24 cellular contexts compared by ENCODE assay signal in genomic region chr7:129536323-129536722, GRCh38. TPM values are rescaled to one million over a fixed set of nuclear protein-coding genes. Genes with fewer than 3 reads are reported as not detected.
DNase-seq lines count a peak whose midpoint lies in the region; ATAC-seq and TF ChIP-seq lines count a peak whose summit lies in the region.
"Had no signal": no experiment of that assay in that cellular context is flagged by ENCODE, and none has a peak within 500 bp of the region (broad histone marks: within the 10 kb centered on the region; RNA-seq: fewer than 3 reads in every experiment).

No MANE protein-coding gene starts in this region.

- H3K4me3 Mint-ChIP-seq in CD8-positive, alpha-beta memory T cell: peak overlapping the region; percentile 66 to 89 (median 79)
- peak overlapping the region; percentile 24 for H3K4me3 Mint-ChIP-seq in activated naive CD8-positive, alpha-beta T cell treated with anti-CD3 and anti-CD28 coated beads, Interleukin-2, amount 50 U/mL, for 24 hours
- H3K4me3 Mint-ChIP-seq in neural crest cell: no peak overlapping the region
- H3K4me3 Mint-ChIP-seq: activated naive CD4-positive, alpha-beta T cell treated with anti-CD3 and anti-CD28 coated beads for 36 hours; naive B cell had no signal

- ATAC-seq in activated naive CD8-positive, alpha-beta T cell treated with anti-CD3 and anti-CD28 coated beads, Interleukin-2, amount 50 U/mL, for 24 hours: peak; percentile 47
- ATAC-seq in gastroesophageal sphincter: no peak

- no TSS peak for BruUV-seq in A673 (replicated peaks; lab: Mats Ljungman, UMichigan)

- intact Hi-C loops in A673 (cut with micrococcal nuclease; ENCODE audit: unreplicated experiment) (no loop called here), adrenal gland (cut with DNase I) (no loop called here)

- H3K36me3 Mint-ChIP-seq in CD8-positive, alpha-beta memory T cell: peaks cover 0 to 1% (median 0%) of the 10 kb centered on the region in 3 donors
- no peaks in the 10 kb centered on the region for H3K36me3 Mint-ChIP-seq in activated naive CD8-positive, alpha-beta T cell treated with anti-CD3 and anti-CD28 coated beads, Interleukin-2, amount 50 U/mL, for 24 hours (ENCODE audit: low read depth)
- no peaks in the 10 kb centered on the region for H3K36me3 Mint-ChIP-seq in neural crest cell (ENCODE audit: low read depth)
- H3K36me3 Mint-ChIP-seq: naive B cell had no signal

- no peaks in the 10 kb centered on the region for H3K27me3 Mint-ChIP-seq in CD8-positive, alpha-beta memory T cell
- H3K27me3 Mint-ChIP-seq in activated naive CD8-positive, alpha-beta T cell treated with anti-CD3 and anti-CD28 coated beads, Interleukin-2, amount 50 U/mL, for 24 hours: peaks cover 4% of the 10 kb centered on the region
- no peaks in the 10 kb centered on the region for H3K27me3 Mint-ChIP-seq in neural crest cell (ENCODE audit: low read depth)

- WGBS in adrenal gland, 4 donors: 84 to 89% (median 87%) methylated on average over 9 of the region's 9 CpGs
- 64 to 78% methylated on average over 9 of the region's 9 CpGs for WGBS in gastroesophageal sphincter (ENCODE audit: low coverage in 1 of 2), 2 donors

- DNase-seq in CD8-positive, alpha-beta memory T cell: no peak
- DNase-seq in M059J (ENCODE audit: low read depth) (peak; percentile 30), neural crest cell (ENCODE audit: low read depth, low spot score) (no peak), UCSD-AML1 (lab: John Stamatoyannopoulos, UW; ENCODE audit: unreplicated experiment) (no peak), A673 (ENCODE audit: low spot score) (no peak), adrenal gland (no peak)
- DNase-seq in activated naive CD8-positive, alpha-beta T cell treated with anti-CD3 and anti-CD28 coated beads, Interleukin-2, amount 50 U/mL, for 24 hours: no peak
- DNase-seq: activated CD4-positive, alpha-beta T cell treated with anti-CD3 and anti-CD28 coated beads for 1 hour; activated naive CD4-positive, alpha-beta T cell treated with anti-CD3 and anti-CD28 coated beads for 36 hours; COR-L47; DMS79 treated with DMSO at 0.1 percent for 48 hours; effector CD8-positive, alpha-beta T cell; Kasumi-1; mesenchymal stem cell; naive B cell; NCI-H2107; NCI-H510A treated with DMSO at 0.1 percent for 48 hours; stomach; trophoblast cell had no signal

- no peak overlapping the region for H3K4me3 ChIP-seq in CD8-positive, alpha-beta memory T cell (ENCODE audit: low read length)
- H3K4me3 ChIP-seq in A673 (ENCODE audit: low read depth, low read length, poor library complexity, severe bottlenecking) (no peak overlapping the region), adrenal gland (no peak overlapping the region), gastroesophageal sphincter (no peak overlapping the region)
- H3K4me3 ChIP-seq: esophagus muscularis mucosa, HAP-1, SK-N-MC, stomach had no signal

- H3K4me1 Mint-ChIP-seq in CD8-positive, alpha-beta memory T cell: peaks cover 27 to 35% (median 29%) of the 10 kb centered on the region in 3 donors
- peaks cover 26% of the 10 kb centered on the region for H3K4me1 Mint-ChIP-seq in activated naive CD8-positive, alpha-beta T cell treated with anti-CD3 and anti-CD28 coated beads, Interleukin-2, amount 50 U/mL, for 24 hours
- peaks cover 13% of the 10 kb centered on the region for H3K4me1 Mint-ChIP-seq in neural crest cell
- H3K4me1 Mint-ChIP-seq: naive B cell had no signal

- H3K27ac ChIP-seq in CD8-positive, alpha-beta memory T cell (ENCODE audit: low read depth, low read length): peak overlapping the region; percentile 19
- H3K27ac ChIP-seq in A673 (ENCODE audit: low read depth, low read length, poor library complexity, severe bottlenecking) (no peak overlapping the region), adrenal gland (no peak overlapping the region), gastroesophageal sphincter (no peak overlapping the region)
- H3K27ac ChIP-seq: esophagus muscularis mucosa, SK-N-MC, stomach had no signal

- no peak for TF ChIP-seq POLR2A in adrenal gland (IDR thresholded peaks at IDR 0.05)
- no peak for TF ChIP-seq POLR2A in gastroesophageal sphincter (IDR thresholded peaks at IDR 0.05)

- H3K9me3 ChIP-seq in CD8-positive, alpha-beta memory T cell (ENCODE audit: low read length): no peaks in the 10 kb centered on the region
- H3K9me3 ChIP-seq in A673 (ENCODE audit: low read depth, low read length, poor library complexity, severe bottlenecking) (no peaks in the 10 kb centered on the region), adrenal gland (replicated peaks in 1 of 3) (no peaks in the 10 kb centered on the region), gastroesophageal sphincter (no peaks in the 10 kb centered on the region)
- H3K9me3 ChIP-seq: esophagus muscularis mucosa, HAP-1, stomach had no signal

- H3K4me1 ChIP-seq in CD8-positive, alpha-beta memory T cell (ENCODE audit: insufficient read depth, low read length): peaks cover 8% of the 10 kb centered on the region
- H3K4me1 ChIP-seq in A673 (ENCODE audit: insufficient read depth, low read length, poor library complexity, severe bottlenecking) (no peaks in the 10 kb centered on the region), adrenal gland (replicated peaks in 1 of 2) (peaks cover 3 to 5% of the 10 kb centered on the region in 2 donors), gastroesophageal sphincter (no peaks in the 10 kb centered on the region)
- H3K4me1 ChIP-seq: esophagus muscularis mucosa, HAP-1, stomach had no signal

- H3K9me3 Mint-ChIP-seq in CD8-positive, alpha-beta memory T cell: peaks cover 0 to 1% (median 0%) of the 10 kb centered on the region in 5 donors
- H3K9me3 Mint-ChIP-seq in activated naive CD8-positive, alpha-beta T cell treated with anti-CD3 and anti-CD28 coated beads, Interleukin-2, amount 50 U/mL, for 24 hours: no peaks in the 10 kb centered on the region
- no peaks in the 10 kb centered on the region for H3K9me3 Mint-ChIP-seq in neural crest cell
- H3K9me3 Mint-ChIP-seq: activated naive CD4-positive, alpha-beta T cell treated with anti-CD3 and anti-CD28 coated beads for 36 hours had no signal

- TF ChIP-seq EP300 in gastroesophageal sphincter (IDR thresholded peaks at IDR 0.05): no peak

- H3K36me3 ChIP-seq in CD8-positive, alpha-beta memory T cell (ENCODE audit: insufficient read depth, low read length): no peaks in the 10 kb centered on the region
- H3K36me3 ChIP-seq in A673 (ENCODE audit: insufficient read depth, low read length, poor library complexity, severe bottlenecking) (no peaks in the 10 kb centered on the region), adrenal gland (replicated peaks in 1 of 2) (no peaks in the 10 kb centered on the region), gastroesophageal sphincter (no peaks in the 10 kb centered on the region)
- H3K36me3 ChIP-seq: esophagus muscularis mucosa, HAP-1, stomach had no signal

- TF ChIP-seq CTCF in neural crest cell (conservative IDR thresholded peaks at IDR 0.05) (no peak), A673 (conservative IDR thresholded peaks at IDR 0.05; ENCODE audit: low read depth, low read length) (no peak), adrenal gland (IDR thresholded peaks at IDR 0.05) (no peak), gastroesophageal sphincter (IDR thresholded peaks at IDR 0.05) (no peak)

- H3K27me3 ChIP-seq in CD8-positive, alpha-beta memory T cell (ENCODE audit: insufficient read depth, low read length, poor library complexity, severe bottlenecking): no peaks in the 10 kb centered on the region
- H3K27me3 ChIP-seq in A673 (replicated peaks; ENCODE audit: insufficient read depth, low read depth, low read length, poor library complexity) (no peaks in the 10 kb centered on the region), adrenal gland (no peaks in the 10 kb centered on the region), gastroesophageal sphincter (no peaks in the 10 kb centered on the region)
- H3K27me3 ChIP-seq: esophagus muscularis mucosa, stomach had no signal

- H3K27ac Mint-ChIP-seq in CD8-positive, alpha-beta memory T cell: peak overlapping the region; percentile 72 to 93 (median 87)
- peak overlapping the region; percentile 61 for H3K27ac Mint-ChIP-seq in activated naive CD8-positive, alpha-beta T cell treated with anti-CD3 and anti-CD28 coated beads, Interleukin-2, amount 50 U/mL, for 24 hours
- H3K27ac Mint-ChIP-seq in neural crest cell (ENCODE audit: unreplicated experiment): peak overlapping the region; percentile 51
- H3K27ac Mint-ChIP-seq: activated naive CD4-positive, alpha-beta T cell treated with anti-CD3 and anti-CD28 coated beads for 36 hours had no signal

- CTCF ChIA-PET in CD8-positive, alpha-beta memory T cell (lab: Charles Lee): interaction anchor here (0.8 to 1.0 kb wide), 2 partner anchors 18 to 72 kb away, joined by 3 read pairs; no protein-coding TSS in a partner anchor
- CTCF ChIA-PET in A673 (lab: Charles Lee): interaction anchor here (0.5 to 0.7 kb wide), 2 partner anchors 32 to 243 kb away, joined by 3 to 11 read pairs; no protein-coding TSS in a partner anchor

- POLR2A ChIA-PET in CD8-positive, alpha-beta memory T cell (lab: Charles Lee): no interaction called here
- POLR2A ChIA-PET in A673 (lab: Charles Lee; ENCODE audit: low non-redundant PET): no interaction called here

RNA-seq across cellular contexts. Expression of gene SMKR1, which starts 34.0 kb away (rescaled TPM):
- 10 to 100 TPM; 11.6 to 13.9 TPM for total RNA-seq in CD8-positive, alpha-beta memory T cell
- polyA plus RNA-seq in CD8-positive, alpha-beta memory T cell: 12.2 TPM
- total RNA-seq in M059J (2014; rRNA removed; shearing (Covaris generic)): 0.37 and 0.89 TPM in 2 replicates
- 2.5 and 5.3 TPM in 2 replicates for total RNA-seq in neural crest cell
- 1.5 and 1.7 TPM in 2 replicates for total RNA-seq in A673 (2021)
- total RNA-seq in adrenal gland: 1 to 10 TPM in 5 of 8 donors, under 1 TPM in 1, not detected in 2; 0.83 to 4.6 (median 1.9) TPM
- 1 to 10 TPM in 2 of 3 donors, under 1 TPM in 1; 0.72 to 2.7 (median 2.1) TPM for polyA plus RNA-seq in adrenal gland
- not detected for total RNA-seq in gastroesophageal sphincter
- total RNA-seq: posterior vena cava, stomach had no signal
